Comparison of ENCODE assay signal across 18 cellular contexts in the genomic region with DNA sequence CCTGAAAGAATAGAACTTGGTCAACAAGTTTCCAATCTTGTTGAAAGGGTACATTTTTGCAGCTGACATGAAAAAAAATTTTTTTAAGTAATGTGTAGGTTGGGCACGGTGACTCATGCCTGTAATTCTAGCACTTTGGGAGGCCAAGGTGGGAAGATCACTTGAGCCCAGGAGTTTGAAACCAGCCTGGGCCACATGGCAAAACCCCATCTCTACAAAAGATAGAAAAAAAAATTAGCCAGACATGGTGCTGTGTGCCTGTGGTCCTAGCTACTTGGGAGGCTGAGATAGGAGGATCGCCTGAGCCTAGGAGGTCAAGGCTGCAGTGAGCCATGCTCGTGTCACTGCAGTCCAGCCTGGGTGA. TPM values are rescaled to one million over a fixed set of nuclear protein-coding genes. Genes with fewer than 3 reads are reported as not detected.
DNase-seq lines count a peak whose midpoint lies in the region; ATAC-seq, FAIRE-seq and TF ChIP-seq lines count a peak whose summit lies in the region.
"Had no signal": no experiment of that assay in that cellular context is flagged by ENCODE, and none has a peak within 500 bp of the region (broad histone marks: within the 10 kb centered on the region; RNA-seq: fewer than 3 reads in every experiment).

No MANE protein-coding gene starts in this region.

- DNase-seq in activated CD4-positive, alpha-beta T cell treated with anti-CD3 and anti-CD28 coated beads for 24 hours (ENCODE audit: low read depth in 2 of 2), result peak; percentile 28 to 43
- no peak for DNase-seq in activated CD4-positive, alpha-beta T cell treated with anti-CD3 and anti-CD28 coated beads, Interleukin-2, amount 50 U/mL, for 1 hour
- DNase-seq in H54 (ENCODE audit: insufficient read length, low spot score) (no peak), mesendoderm (no peak), SKM-1 treated with dmso at 0.1 percent for 144 hours (lab: John Stamatoyannopoulos, UW; ENCODE audit: unreplicated experiment) (no peak)
- DNase-seq in activated T-cell treated with anti-CD3 and anti-CD28 coated beads, Interleukin-2, amount 50 U/mL, for 24 hours, result peak; percentile 61
- DNase-seq in stimulated activated CD4-positive, alpha-beta T cell treated with anti-CD3 and anti-CD28 coated beads, Interleukin-2, amount 100 ng/mL, for 4 hours (ENCODE audit: low read depth), result peak; percentile 13
- no peak for DNase-seq in naive thymus-derived CD8-positive, alpha-beta T cell
- DNase-seq: body of pancreas; CD4-positive, alpha-beta T cell; left lung; MG63; NCI-H2081 treated with DMSO at 0.1 percent for 48 hours; substantia nigra had no signal

- peaks cover 75% of the 10 kb centered on the region for H3K4me1 Mint-ChIP-seq in activated T-cell treated with anti-CD3 and anti-CD28 coated beads, Interleukin-2, amount 50 U/mL, for 24 hours (ENCODE audit: low read depth)
- no peaks in the 10 kb centered on the region for H3K4me1 Mint-ChIP-seq in naive thymus-derived CD8-positive, alpha-beta T cell

- H4K8ac ChIP-seq in mesendoderm (ENCODE audit: low read depth, low read length), result no peak overlapping the region

- no peak overlapping the region for H3K9ac ChIP-seq in mesendoderm (ENCODE audit: low read length)

- ATAC-seq in naive thymus-derived CD8-positive, alpha-beta T cell, result no peak
- ATAC-seq: body of pancreas, left lung had no signal

- peak; percentile 45 for FAIRE-seq in H54 (lab: Jason Lieb, UNC)
- FAIRE-seq: A204.1, G401.6, H1 had no signal

- no peaks in the 10 kb centered on the region for H3K4me1 ChIP-seq in mesendoderm (ENCODE audit: control insufficient read depth, low read depth, low read length)
- H3K4me1 ChIP-seq: body of pancreas, left lung, prostate gland had no signal

- H3K27ac ChIP-seq in mesendoderm (ENCODE audit: low read depth, low read length), result no peak overlapping the region
- H3K27ac ChIP-seq: body of pancreas, left lung, prostate gland had no signal

- no peak overlapping the region for H3K18ac ChIP-seq in mesendoderm (ENCODE audit: low read length)

- peak overlapping the region; percentile 98 for H3K27ac Mint-ChIP-seq in activated T-cell treated with anti-CD3 and anti-CD28 coated beads, Interleukin-2, amount 50 U/mL, for 24 hours
- H3K27ac Mint-ChIP-seq in naive thymus-derived CD8-positive, alpha-beta T cell, result peak overlapping the region in 1 of 10 donors; percentile 31
- H3K27ac Mint-ChIP-seq: CD4-positive, alpha-beta T cell had no signal

- H3K27me3 ChIP-seq in mesendoderm (ENCODE audit: insufficient read depth, low read length, poor library complexity), result no peaks in the 10 kb centered on the region
- H3K27me3 ChIP-seq: body of pancreas, MG63 had no signal

- H2BK15ac ChIP-seq in mesendoderm (replicated peaks; ENCODE audit: low read depth), result no peak overlapping the region

- no peak overlapping the region for H2AK5ac ChIP-seq in mesendoderm (ENCODE audit: low read length)

- no peak overlapping the region for H2BK120ac ChIP-seq in mesendoderm (ENCODE audit: low read depth, low read length)

- H3K79me1 ChIP-seq in mesendoderm (ENCODE audit: low read length), result no peaks in the 10 kb centered on the region

- no peak overlapping the region for H3K4me2 ChIP-seq in mesendoderm (ENCODE audit: low read length)

- no peak for TF ChIP-seq POLR2A in H54 (IDR thresholded peaks at IDR 0.05; ENCODE audit: low read depth, low read length)

- no peak overlapping the region for H4K5ac ChIP-seq in mesendoderm (ENCODE audit: low read length)

- POLR2A ChIA-PET in naive thymus-derived CD8-positive, alpha-beta T cell (lab: Charles Lee), result no interaction called here

- WGBS in mesendoderm (ENCODE audit: extremely low coverage, insufficient coverage, low lambda C conversion rate), result no CpG with 5 or more reads among the region's 3 CpGs

- H3K36me3 ChIP-seq in mesendoderm (ENCODE audit: control insufficient read depth, insufficient read depth, low read length), result no peaks in the 10 kb centered on the region
- H3K36me3 ChIP-seq: left lung, MG63, prostate gland had no signal

- H3K4me3 ChIP-seq in mesendoderm (ENCODE audit: low read length), result no peak overlapping the region
- H3K4me3 ChIP-seq: body of pancreas, left lung, MG63, prostate gland had no signal

- no peak overlapping the region for H3K56ac ChIP-seq in mesendoderm (ENCODE audit: low read length)

- peak overlapping the region; percentile 43 for H3K4me3 Mint-ChIP-seq in activated T-cell treated with anti-CD3 and anti-CD28 coated beads, Interleukin-2, amount 50 U/mL, for 24 hours
- no peak overlapping the region for H3K4me3 Mint-ChIP-seq in naive thymus-derived CD8-positive, alpha-beta T cell
- H3K4me3 Mint-ChIP-seq: CD4-positive, alpha-beta T cell had no signal

- H3K36me3 Mint-ChIP-seq in activated T-cell treated with anti-CD3 and anti-CD28 coated beads, Interleukin-2, amount 50 U/mL, for 24 hours (ENCODE audit: low read depth), result peaks cover 5% of the 10 kb centered on the region
- H3K36me3 Mint-ChIP-seq in naive thymus-derived CD8-positive, alpha-beta T cell, result no peaks in the 10 kb centered on the region

- H3K4ac ChIP-seq in mesendoderm (ENCODE audit: low read depth, low read length), result no peak overlapping the region

- H2BK5ac ChIP-seq in mesendoderm (ENCODE audit: low read length), result no peak overlapping the region

- peaks cover 12% of the 10 kb centered on the region for H3K9me3 Mint-ChIP-seq in activated T-cell treated with anti-CD3 and anti-CD28 coated beads, Interleukin-2, amount 50 U/mL, for 24 hours
- H3K9me3 Mint-ChIP-seq in naive thymus-derived CD8-positive, alpha-beta T cell, result peaks cover 0 to 7% (median 2%) of the 10 kb centered on the region in 9 donors
- H3K9me3 Mint-ChIP-seq: CD4-positive, alpha-beta T cell had no signal

- no peaks in the 10 kb centered on the region for H3K27me3 Mint-ChIP-seq in activated T-cell treated with anti-CD3 and anti-CD28 coated beads, Interleukin-2, amount 50 U/mL, for 24 hours
- H3K27me3 Mint-ChIP-seq in naive thymus-derived CD8-positive, alpha-beta T cell, result peaks cover 0 to 4% (median 0%) of the 10 kb centered on the region in 5 donors
- H3K27me3 Mint-ChIP-seq: CD4-positive, alpha-beta T cell had no signal

- no peaks in the 10 kb centered on the region for H3K79me2 ChIP-seq in mesendoderm (ENCODE audit: control insufficient read depth, insufficient read depth, low read length)

- no peak overlapping the region for H3K23ac ChIP-seq in mesendoderm (ENCODE audit: low read length)

RNA-seq across cellular contexts. Expression of gene EED, which starts 15.6 kb away (rescaled TPM):
- polyA plus RNA-seq in mesendoderm (2013, experiment 1 of 2), result 17.4 TPM
- polyA plus RNA-seq in mesendoderm (2013, experiment 2 of 2), result 17.2 TPM
- total RNA-seq in naive thymus-derived CD8-positive, alpha-beta T cell, result 10 to 100 TPM; 31.1 to 31.5 TPM
- 10 to 100 TPM; 10.9 to 19.2 (median 12.1) TPM for polyA plus RNA-seq in naive thymus-derived CD8-positive, alpha-beta T cell

Comparison
In these comparisons a context has a peak if more than half of its experiments do, and no peak if none do; other contexts are left out.
1. DNase-seq: peak in activated CD4-positive, alpha-beta T cell treated with anti-CD3 and anti-CD28 coated beads for 24 hours (2 of 2), activated T-cell treated with anti-CD3 and anti-CD28 coated beads, Interleukin-2, amount 50 U/mL, for 24 hours (single experiment) and stimulated activated CD4-positive, alpha-beta T cell treated with anti-CD3 and anti-CD28 coated beads, Interleukin-2, amount 100 ng/mL, for 4 hours (single experiment); none in activated CD4-positive, alpha-beta T cell treated with anti-CD3 and anti-CD28 coated beads, Interleukin-2, amount 50 U/mL, for 1 hour (single experiment), H54 (single experiment), mesendoderm (single experiment), SKM-1 treated with dmso at 0.1 percent for 144 hours (single experiment) and naive thymus-derived CD8-positive, alpha-beta T cell (0 of 10).